In the genomic region with DNA sequence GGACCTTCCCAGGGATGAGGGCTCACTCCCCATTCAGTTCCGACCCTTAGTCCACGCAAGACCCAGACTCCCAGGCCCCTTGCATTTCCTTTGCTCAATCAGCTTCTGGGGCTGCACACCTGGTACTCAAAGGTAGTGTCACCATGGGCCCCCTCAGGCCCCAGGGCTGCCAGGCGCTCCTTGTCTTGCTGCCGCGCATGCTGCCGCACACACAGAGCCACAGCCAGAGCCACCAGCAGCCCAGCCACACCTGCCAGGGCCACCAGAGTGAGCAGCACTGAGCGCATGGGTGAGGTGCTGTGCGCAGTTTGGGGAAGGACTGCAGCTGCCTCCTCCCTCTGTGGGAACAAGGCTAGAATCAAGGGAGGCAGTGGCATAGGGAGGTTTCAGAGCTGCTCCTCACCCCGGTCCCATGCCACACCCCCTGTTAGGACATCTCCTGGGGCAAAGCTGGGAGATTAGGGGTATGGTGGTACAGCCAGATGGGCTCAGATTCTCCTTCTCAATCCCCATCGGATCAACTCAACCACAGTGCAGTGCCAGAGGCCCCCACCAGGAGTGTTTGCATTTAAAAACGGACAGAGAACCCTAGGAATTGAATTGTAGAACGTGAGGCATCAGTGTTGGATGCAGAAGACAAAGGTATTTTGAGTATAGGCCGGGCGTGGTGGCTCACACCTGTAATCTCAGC, we compare ENCODE assay signal across 16 cellular contexts. TPM values are rescaled to one million over a fixed set of nuclear protein-coding genes. Genes with fewer than 3 reads are reported as not detected.
DNase-seq lines count a peak whose midpoint lies in the region; ATAC-seq and TF ChIP-seq lines count a peak whose summit lies in the region.
"Had no signal": no experiment of that assay in that cellular context is flagged by ENCODE, and none has a peak within 500 bp of the region (broad histone marks: within the 10 kb centered on the region; RNA-seq: fewer than 3 reads in every experiment).

No MANE protein-coding gene starts in this region.

- H3K27ac Mint-ChIP-seq in glutamatergic neuron (ENCODE audit: unreplicated experiment): no peak overlapping the region
- H3K27ac Mint-ChIP-seq: activated CD4-positive, alpha-beta T cell treated with anti-CD3 and anti-CD28 coated beads, Interleukin-2, amount 10 ng/mL, durations not matched to agents 24 days and 14 days; nephron had no signal

- peaks cover 7% of the 10 kb centered on the region for H3K4me1 Mint-ChIP-seq in glutamatergic neuron (ENCODE audit: low read depth, unreplicated experiment)

- H3K27me3 Mint-ChIP-seq in glutamatergic neuron (ENCODE audit: unreplicated experiment): peaks cover 14% of the 10 kb centered on the region

- POLR2A ChIA-PET in AG04449 (lab: Yijun Ruan, JAX): no interaction called here

- H3K36me3 Mint-ChIP-seq in glutamatergic neuron (ENCODE audit: unreplicated experiment): peaks cover 14% of the 10 kb centered on the region
- H3K36me3 Mint-ChIP-seq: immature natural killer cell had no signal

- in situ Hi-C loops in astrocyte of the cerebellum (cut with HindIII; ENCODE audit: low sequenced_read_pairs): no loop called here

- peak; percentile 17 for TF ChIP-seq CTCF in AG04449 (IDR thresholded peaks at IDR 0.05; ENCODE audit: insufficient read depth, low read length, missing control alignments)
- TF ChIP-seq CTCF in GM12864 (IDR thresholded peaks at IDR 0.05; ENCODE audit: low read depth, low read length, missing control alignments): peak; percentile 24
- TF ChIP-seq CTCF in astrocyte of the cerebellum (IDR thresholded peaks at IDR 0.05; ENCODE audit: low read depth, low read length, missing control alignments): peak; percentile 26
- no peak for TF ChIP-seq CTCF in glutamatergic neuron (IDR thresholded peaks at IDR 0.05; ENCODE audit: partially characterized antibody, unreplicated experiment)

- H3K4me3 Mint-ChIP-seq in glutamatergic neuron (ENCODE audit: unreplicated experiment): no peak overlapping the region
- H3K4me3 Mint-ChIP-seq: activated T-cell treated with anti-CD3 and anti-CD28 coated beads, Interleukin-2, amount 50 U/mL, for 4 hours; B cell; immature natural killer cell; nephron had no signal

- ATAC-seq in HG02970 (IDR thresholded peaks at IDR 0.05; ENCODE audit: low FRiP score, unreplicated experiment): no peak
- ATAC-seq in HG02623 (IDR thresholded peaks at IDR 0.05; ENCODE audit: unreplicated experiment): no peak

- H3K4me3 ChIP-seq in AG04449 (ENCODE audit: low read depth, low read length): no peak overlapping the region
- no peak overlapping the region for H3K4me3 ChIP-seq in GM12864 (ENCODE audit: low read depth, low read length)
- H3K4me3 ChIP-seq in astrocyte of the cerebellum (ENCODE audit: low read depth, low read length): no peak overlapping the region
- H3K4me3 ChIP-seq: lower lobe of right lung, SJCRH30 had no signal

- H3K9me3 Mint-ChIP-seq in glutamatergic neuron (ENCODE audit: unreplicated experiment): peaks cover 8% of the 10 kb centered on the region
- H3K9me3 Mint-ChIP-seq: activated CD4-positive, alpha-beta T cell treated with anti-CD3 and anti-CD28 coated beads, Interleukin-2, amount 10 ng/mL, durations not matched to agents 24 days and 14 days; activated T-cell treated with anti-CD3 and anti-CD28 coated beads, Interleukin-2, amount 50 U/mL, for 4 hours; nephron had no signal

- CTCF ChIA-PET in AG04449 (lab: Yijun Ruan, JAX): interaction anchor here (0.8 to 22.1 kb wide), 18 partner anchors 6 to 267 kb away, joined by 3 to 691 read pairs (median 6); partner anchors contain the start of genes ANKZF1, ATG9A, CNPPD1 and DNAJB2

- DNase-seq in AG04449 (ENCODE audit: low read depth, low spot score): no peak
- DNase-seq in GM12864 (ENCODE audit: low read depth): no peak
- DNase-seq in astrocyte of the cerebellum (ENCODE audit: low read depth): no peak
- DNase-seq in glutamatergic neuron: peak; percentile 47
- DNase-seq in pons (ENCODE audit: low spot score): no peak
- no peak for DNase-seq in middle frontal gyrus (ENCODE audit: extremely low spot score, low spot score)

RNA-seq across cellular contexts. Expression of gene PTPRN, which starts 11.3 kb away (rescaled TPM):
- total RNA-seq in glutamatergic neuron (ENCODE audit: unreplicated experiment): 104 TPM
- total RNA-seq: activated CD4-positive, alpha-beta T cell treated with anti-CD3 and anti-CD28 coated beads, Interleukin-2, amount 10 ng/mL, durations not matched to agents 24 days and 14 days; B cell; lower lobe of right lung; SJCRH30 had no signal

RNA-seq across cellular contexts. Expression of gene DNAJB2, which starts 18.7 kb away (rescaled TPM):
- 124 TPM for total RNA-seq in glutamatergic neuron (ENCODE audit: unreplicated experiment)

RNA-seq across cellular contexts. Expression of gene RESP18, which starts 34.6 kb away (rescaled TPM):
- total RNA-seq in glutamatergic neuron (ENCODE audit: unreplicated experiment): not detected
- total RNA-seq: activated CD4-positive, alpha-beta T cell treated with anti-CD3 and anti-CD28 coated beads, Interleukin-2, amount 10 ng/mL, durations not matched to agents 24 days and 14 days; activated T-cell treated with anti-CD3 and anti-CD28 coated beads, Interleukin-2, amount 50 U/mL, for 4 hours; B cell; lower lobe of right lung; NCI-H460; SJCRH30 had no signal

RNA-seq across cellular contexts. Expression of gene TUBA4A, which starts 44.2 kb away (rescaled TPM):
- 27.5 TPM for total RNA-seq in glutamatergic neuron (ENCODE audit: unreplicated experiment)

RNA-seq across cellular contexts. Expression of gene TUBA4B, which starts 44.9 kb away (rescaled TPM):
- total RNA-seq in glutamatergic neuron (ENCODE audit: unreplicated experiment): not detected
- total RNA-seq: activated CD4-positive, alpha-beta T cell treated with anti-CD3 and anti-CD28 coated beads, Interleukin-2, amount 10 ng/mL, durations not matched to agents 24 days and 14 days; activated T-cell treated with anti-CD3 and anti-CD28 coated beads, Interleukin-2, amount 50 U/mL, for 4 hours; B cell; NCI-H460 had no signal
